23 cellular contexts compared by ENCODE assay signal in genomic region chr9:104871961-104872527, GRCh38. TPM values are rescaled to one million over a fixed set of nuclear protein-coding genes. Genes with fewer than 3 reads are reported as not detected.
DNase-seq lines count a peak whose midpoint lies in the region; ATAC-seq and TF ChIP-seq lines count a peak whose summit lies in the region.
"Had no signal": no experiment of that assay in that cellular context is flagged by ENCODE, and none has a peak within 500 bp of the region (broad histone marks: within the 10 kb centered on the region; RNA-seq: fewer than 3 reads in every experiment).

No MANE protein-coding gene starts in this region.

- H3K27me3 ChIP-seq in PC-3 (ENCODE audit: low read length) (no peaks in the 10 kb centered on the region), muscle layer of duodenum (ENCODE audit: low read depth, low read length) (no peaks in the 10 kb centered on the region), stomach (no peaks in the 10 kb centered on the region), BE2C (no peaks in the 10 kb centered on the region)
- H3K27me3 ChIP-seq: MG63, ovary, suprapubic skin had no signal

- peaks cover 11% of the 10 kb centered on the region for H3K27me3 Mint-ChIP-seq in endothelial cell (ENCODE audit: unreplicated experiment)
- H3K27me3 Mint-ChIP-seq: naive thymus-derived CD8-positive, alpha-beta T cell had no signal

- TF ChIP-seq POLR2A in stomach (IDR thresholded peaks at IDR 0.05): no peak

- peak overlapping the region; percentile 18; the same call in 1 of the 2 replicates for H3K9ac ChIP-seq in PC-3 (ENCODE audit: low read length)

- H3K4me3 ChIP-seq in PC-3 (ENCODE audit: low read length) (no peak overlapping the region), muscle layer of duodenum (ENCODE audit: low read depth in 1 of 2, low read length in 2 of 2) (peak overlapping the region in 1 of 2 donors; percentile 21), stomach (no peak overlapping the region), BE2C (ENCODE audit: low read depth, low read length) (no peak overlapping the region)
- H3K4me3 ChIP-seq: MG63, ovary, suprapubic skin had no signal

- H3K9me3 Mint-ChIP-seq in endothelial cell (ENCODE audit: unreplicated experiment): no peaks in the 10 kb centered on the region
- H3K9me3 Mint-ChIP-seq: central memory CD8-positive, alpha-beta T cell had no signal

- H3K36me3 Mint-ChIP-seq in endothelial cell (ENCODE audit: low read depth, unreplicated experiment): peaks cover 51% of the 10 kb centered on the region

- TF ChIP-seq EP300 in stomach (IDR thresholded peaks at IDR 0.05): no peak

- no peak overlapping the region for H2AFZ ChIP-seq in PC-3 (ENCODE audit: low read length)

- no peaks in the 10 kb centered on the region for H3K9me2 ChIP-seq in PC-3 (replicated peaks; ENCODE audit: low read length)

- CTCF ChIA-PET in PC-3 (lab: Charles Lee): no interaction called here

- no peak overlapping the region for H3K4me3 Mint-ChIP-seq in endothelial cell (ENCODE audit: unreplicated experiment)
- H3K4me3 Mint-ChIP-seq: activated CD8-positive, alpha-beta T cell treated with anti-CD3 and anti-CD28 coated beads, Interleukin-2, amount 10 ng/mL, durations not matched to agents 7 days and 5 days; central memory CD8-positive, alpha-beta T cell; naive thymus-derived CD8-positive, alpha-beta T cell had no signal

- 82 to 96% (median 92%) methylated on average over 5 of the region's 5 CpGs for WGBS in stomach, 5 donors

- H3K79me2 ChIP-seq in PC-3 (ENCODE audit: low read length): no peaks in the 10 kb centered on the region

- intact Hi-C loops in PC-3 (cut with micrococcal nuclease): no loop called here
- intact Hi-C loops in stomach (cut with DNase I; ENCODE audit: low total_unique reads): no loop called here

- no peaks in the 10 kb centered on the region for H4K20me1 ChIP-seq in PC-3 (ENCODE audit: low read length)

- no peaks in the 10 kb centered on the region for H3K9me3 ChIP-seq in PC-3 (ENCODE audit: low read length)
- H3K9me3 ChIP-seq in muscle layer of duodenum (ENCODE audit: control insufficient read depth in 1 of 2, low read length in 2 of 2): no peaks in the 10 kb centered on the region
- H3K9me3 ChIP-seq in stomach: no peaks in the 10 kb centered on the region
- no peaks in the 10 kb centered on the region for H3K9me3 ChIP-seq in BE2C
- H3K9me3 ChIP-seq: MG63, ovary, suprapubic skin had no signal

- peaks cover 58% of the 10 kb centered on the region for H3K4me1 Mint-ChIP-seq in endothelial cell (ENCODE audit: unreplicated experiment)
- H3K4me1 Mint-ChIP-seq: central memory CD8-positive, alpha-beta T cell had no signal

- H3K4me2 ChIP-seq in PC-3 (ENCODE audit: low read length): peak overlapping the region; percentile 68

- H3K36me3 ChIP-seq in PC-3 (ENCODE audit: low read depth, low read length): no peaks in the 10 kb centered on the region
- peaks cover 0 to 23% of the 10 kb centered on the region in 2 donors for H3K36me3 ChIP-seq in muscle layer of duodenum (ENCODE audit: control insufficient read depth in 1 of 2, insufficient read depth in 2 of 2, low read length in 2 of 2)
- H3K36me3 ChIP-seq in stomach: peaks cover 0 to 44% (median 32%) of the 10 kb centered on the region in 4 donors
- H3K36me3 ChIP-seq in BE2C: no peaks in the 10 kb centered on the region
- H3K36me3 ChIP-seq: MG63, ovary had no signal

- DNase-seq in PC-3 (peak; percentile 19), endothelial cell (ENCODE audit: low spot score) (no peak), stomach (no peak), BE2C (no peak), NOMO-1 treated with dmso at 0.1 percent for 144 hours (lab: John Stamatoyannopoulos, UW; ENCODE audit: unreplicated experiment) (no peak), H4 (ENCODE audit: low spot score) (no peak)
- DNase-seq: activated CD4-positive, CD25-positive, alpha-beta regulatory T cell treated with anti-CD3 and anti-CD28 coated beads, Interleukin-2, amount 50 U/mL, for 72 hours; activated CD8-positive, alpha-beta T cell treated with anti-CD3 and anti-CD28 coated beads, Interleukin-2, amount 10 ng/mL, durations not matched to agents 7 days and 5 days; activated naive CD4-positive, alpha-beta T cell treated with Interleukin-2 at 50 U/mL for 16 hours; anterior cingulate cortex; COR-L47; DMS79; H9; MG63; naive thymus-derived CD8-positive, alpha-beta T cell; NCI-H1417 treated with DMSO at 0.1 percent for 48 hours; NCI-H524 treated with DMSO at 0.1 percent for 48 hours; right cardiac atrium had no signal

- BruUV-seq in PC-3 (replicated peaks; lab: Mats Ljungman, UMichigan): no TSS peak

- TF ChIP-seq CTCF in PC-3 (conservative IDR thresholded peaks at IDR 0.05; ENCODE audit: low read depth, low read length): no peak
- TF ChIP-seq CTCF in endothelial cell (IDR thresholded peaks at IDR 0.05; ENCODE audit: unreplicated experiment): no peak
- no peak for TF ChIP-seq CTCF in stomach (IDR thresholded peaks at IDR 0.05)
- TF ChIP-seq CTCF in BE2C (IDR thresholded peaks at IDR 0.05; ENCODE audit: low read depth, low read length): no peak

- 0 out of 2 replicates have a peak, but pooled peaks have one; percentile 5 for ATAC-seq in PC-3
- ATAC-seq: activated CD8-positive, alpha-beta T cell treated with anti-CD3 and anti-CD28 coated beads, Interleukin-2, amount 10 ng/mL, durations not matched to agents 7 days and 5 days; esophagus mucosa; naive thymus-derived CD8-positive, alpha-beta T cell; right cardiac atrium had no signal

- peak overlapping the region; percentile 52 for H3K27ac Mint-ChIP-seq in endothelial cell (ENCODE audit: unreplicated experiment)
- H3K27ac Mint-ChIP-seq: activated CD8-positive, alpha-beta T cell treated with anti-CD3 and anti-CD28 coated beads, Interleukin-2, amount 10 ng/mL, durations not matched to agents 7 days and 5 days; H9; naive thymus-derived CD8-positive, alpha-beta T cell had no signal

- POLR2A ChIA-PET in PC-3 (lab: Charles Lee; ENCODE audit: unreplicated experiment): interaction anchor here (0.6 kb wide), 1 partner anchor 81 kb away, joined by 3 read pairs; no protein-coding TSS in a partner anchor

- H3K27ac ChIP-seq in PC-3 (ENCODE audit: low read length): peak overlapping the region; percentile 98
- H3K27ac ChIP-seq in muscle layer of duodenum (ENCODE audit: low read length): peak overlapping the region; percentile 66
- H3K27ac ChIP-seq in stomach: peak overlapping the region in 4 of 5 donors; percentile 58 to 84 (median 76)
- H3K27ac ChIP-seq: suprapubic skin had no signal

- H3K4me1 ChIP-seq in PC-3 (ENCODE audit: insufficient read depth, low read length) (peaks cover 55% of the 10 kb centered on the region), muscle layer of duodenum (ENCODE audit: control insufficient read depth in 1 of 2, insufficient read depth in 2 of 2, low read length in 2 of 2) (peaks cover 29 to 43% of the 10 kb centered on the region in 2 donors), stomach (peaks cover 17 to 65% (median 49%) of the 10 kb centered on the region in 4 donors), BE2C (no peaks in the 10 kb centered on the region)

- H3F3A ChIP-seq in PC-3 (ENCODE audit: low read length, unreplicated experiment): peaks cover 5% of the 10 kb centered on the region

RNA-seq across cellular contexts. Expression of gene ABCA1, which starts 55.9 kb away (rescaled TPM):
- total RNA-seq in PC-3 (2014; rRNA removed) (2.3 and 2.5 TPM in 2 replicates), endothelial cell (ENCODE audit: unreplicated experiment) (171 TPM), stomach (10 to 100 TPM; 16.2 to 75.3 (median 21.0) TPM)
- 1 to 10 TPM; 1.9 to 4.9 (median 3.3) TPM for polyA plus RNA-seq in stomach
- 1.6 TPM for polyA plus RNA-seq in BE2C (2012; ENCODE audit: insufficient read depth, insufficient read length, low read depth)
- total RNA-seq in H4 (2014; rRNA removed; shearing (Covaris generic)): 10.9 and 11.6 TPM in 2 replicates
